Comparison of ENCODE assay signal across 1 cellular context in genomic region chr4:177322156-177322685, GRCh38.
TF ChIP-seq lines count a peak whose summit lies in the region.

No MANE protein-coding gene starts in this region.

TF ChIP-seq in A549, 52 proteins besides CTCF, POLR2A, EP300 and RAD21 (continued from another document):
- TF ChIP-seq ELK1 (IDR thresholded peaks at IDR 0.05; ENCODE audit: low read depth, low read length) (no peak), CBX8 (IDR thresholded peaks at IDR 0.05) (no peak), JUNB (IDR thresholded peaks at IDR 0.05) (no peak), ATOH8 (CRISPR knock-in tag; IDR thresholded peaks at IDR 0.05; ENCODE audit: low read depth) (no peak), CHD2 (IDR thresholded peaks at IDR 0.05; ENCODE audit: low read length, partially characterized antibody) (no peak), CBX2 (IDR thresholded peaks at IDR 0.05; ENCODE audit: borderline replicate concordance, low read depth) (no peak), BHLHE40 (IDR thresholded peaks at IDR 0.05; ENCODE audit: low read depth, low read length) (no peak), NR3C1 (IDR thresholded peaks at IDR 0.05) (no peak), USF2 (IDR thresholded peaks at IDR 0.05) (no peak), RNF2 (IDR thresholded peaks at IDR 0.05; ENCODE audit: borderline replicate concordance, low read depth) (no peak), PBX3 (IDR thresholded peaks at IDR 0.05) (no peak), HEYL (CRISPR knock-in tag; IDR thresholded peaks at IDR 0.05) (no peak), ZSCAN20 (CRISPR knock-in tag; IDR thresholded peaks at IDR 0.05) (no peak), POLR2AphosphoS2 (conservative IDR thresholded peaks at IDR 0.05; ENCODE audit: low read length) (no peak), MYC (IDR thresholded peaks at IDR 0.05; ENCODE audit: borderline replicate concordance, low read length) (no peak), RCOR1 (IDR thresholded peaks at IDR 0.05; ENCODE audit: low read depth, low read length) (no peak), SREBF2 (IDR thresholded peaks at IDR 0.05) (no peak)
